In genomic region chr19:13980340-13980739, GRCh38 we compare ENCODE assay signal across 28 cellular contexts. TPM values are rescaled to one million over a fixed set of nuclear protein-coding genes. Genes with fewer than 3 reads are reported as not detected.
"Had no signal": no experiment of that assay in that cellular context is flagged by ENCODE, and none has a peak within 500 bp of the region (broad histone marks: within the 10 kb centered on the region; RNA-seq: fewer than 3 reads in every experiment).

No MANE protein-coding gene starts in this region.

- H3K27ac ChIP-seq: SJSA1 had no signal

- DNase-seq: activated CD4-positive, alpha-beta memory T cell treated with anti-CD3 and anti-CD28 coated beads for 36 hours; activated CD4-positive, alpha-beta T cell treated with anti-CD3 and anti-CD28 coated beads, Interleukin-2, amount 10 ng/mL, durations not matched to agents 7 days and 5 days; activated CD4-positive, CD25-positive, alpha-beta regulatory T cell; activated CD8-positive, alpha-beta memory T cell treated with anti-CD3 and anti-CD28 coated beads for 24 hours; activated gamma-delta T cell treated with Interleukin-2 at 50 U/mL for 16 hours; activated naive CD4-positive, alpha-beta T cell treated with anti-CD3 and anti-CD28 coated beads, Interleukin-2, amount 10 ng/mL, durations not matched to agents 7 days and 5 days; activated naive CD8-positive, alpha-beta T cell treated with anti-CD3 and anti-CD28 coated beads for 36 hours; activated T-cell treated with anti-CD3 and anti-CD28 coated beads, Interleukin-2, amount 50 U/mL, for 4 hours; anterior cingulate cortex; cerebellar nuclear complex; Karpas-422; MM.1S; NCI-H1105; NCI-H1436; NCI-H187; NCI-H2081; NCI-H446; NCI-H524; PC-3; SHP77; T-helper 2 cell; T1000 had no signal

- FAIRE-seq: RCC 7860, TTC549 had no signal

- H3K27me3 ChIP-seq: SJSA1 had no signal

- H3K4me1 ChIP-seq: SJSA1 had no signal

- H3K9me3 ChIP-seq: SJSA1 had no signal

- H3K4me3 ChIP-seq: SJSA1 had no signal

- ATAC-seq: activated T-cell treated with anti-CD3 and anti-CD28 coated beads, Interleukin-2, amount 50 U/mL, for 4 hours; activated T-helper 17 cell treated with anti-CD3 and anti-CD28 coated beads, Interleukin-2, amount 50 U/mL, for 72 hours; PC-3 had no signal

RNA-seq across cellular contexts. Expression of gene PODNL1, which starts 42.1 kb away (rescaled TPM):
- total RNA-seq: activated naive CD8-positive, alpha-beta T cell treated with anti-CD3 and anti-CD28 coated beads for 36 hours; PC-3 had no signal

RNA-seq across cellular contexts. Expression of gene RLN3, which starts 47.6 kb away (rescaled TPM):
- total RNA-seq: activated CD4-positive, alpha-beta memory T cell treated with anti-CD3 and anti-CD28 coated beads for 36 hours; activated CD4-positive, alpha-beta T cell treated with anti-CD3 and anti-CD28 coated beads, Interleukin-2, amount 10 ng/mL, durations not matched to agents 7 days and 5 days; activated naive CD8-positive, alpha-beta T cell treated with anti-CD3 and anti-CD28 coated beads for 36 hours; activated T-cell treated with anti-CD3 and anti-CD28 coated beads, Interleukin-2, amount 50 U/mL, for 4 hours; activated T-helper 17 cell treated with anti-CD3 and anti-CD28 coated beads, Interleukin-2, amount 50 U/mL, for 72 hours; cardiac septum; PC-3; SJSA1 had no signal
- polyA plus RNA-seq: adipose tissue had no signal
